In genomic region chr7:102974366-102975236, GRCh38 we compare ENCODE assay signal across 17 cellular contexts.
DNase-seq lines count a peak whose midpoint lies in the region; ATAC-seq and TF ChIP-seq lines count a peak whose summit lies in the region.
"Had no signal": no experiment of that assay in that cellular context is flagged by ENCODE, and none has a peak within 500 bp of the region (broad histone marks: within the 10 kb centered on the region; RNA-seq: fewer than 3 reads in every experiment).

No MANE protein-coding gene starts in this region.

- no peak for TF ChIP-seq CTCF in HEK293 (tag by site-specific recombination; IDR thresholded peaks at IDR 0.05)
- TF ChIP-seq CTCF in PC-3 (conservative IDR thresholded peaks at IDR 0.05; ENCODE audit: low read depth, low read length), result no peak; the same call in 1 of the 2 replicates
- TF ChIP-seq CTCF in foreskin keratinocyte (conservative IDR thresholded peaks at IDR 0.05), result peak; percentile 43
- TF ChIP-seq CTCF in Calu3 (IDR thresholded peaks at IDR 0.05; ENCODE audit: unreplicated experiment), result no peak

- peak; percentile 33 for DNase-seq in Daoy (ENCODE audit: low read depth)
- DNase-seq in PC-3, result peak; percentile 8
- no peak for DNase-seq in foreskin keratinocyte
- no peak for DNase-seq in posterior vena cava (ENCODE audit: low spot score)
- DNase-seq in Calu3, result no peak
- no peak for DNase-seq in HT-29 (ENCODE audit: low spot score)
- DNase-seq: activated CD4-positive, alpha-beta T cell treated with anti-CD3 and anti-CD28 coated beads, Interleukin-2, amount 50 U/mL, for 4 hours; CD4-positive, alpha-beta memory T cell; cerebellar nuclear complex; esophagus squamous epithelium; NCI-H1417 treated with DMSO at 0.1 percent for 48 hours; NCI-H774; retina; T-helper 1 cell had no signal

- POLR2A ChIA-PET in HEK293 (lab: Yijun Ruan, JAX) (no interaction called here), PC-3 (lab: Charles Lee; ENCODE audit: unreplicated experiment) (no interaction called here)

- H3K27me3 ChIP-seq in PC-3 (ENCODE audit: low read length), result no peaks in the 10 kb centered on the region
- no peaks in the 10 kb centered on the region for H3K27me3 ChIP-seq in foreskin keratinocyte
- H3K27me3 ChIP-seq: esophagus squamous epithelium had no signal

- H3K4me3 ChIP-seq in HEK293 (ENCODE audit: low read depth, low read length) (no peak overlapping the region), PC-3 (ENCODE audit: low read length) (no peak overlapping the region)
- H3K4me3 ChIP-seq: esophagus squamous epithelium had no signal

- H3F3A ChIP-seq in PC-3 (ENCODE audit: low read length, unreplicated experiment), result no peaks in the 10 kb centered on the region

- peaks cover 9% of the 10 kb centered on the region for H3K4me1 Mint-ChIP-seq in Calu3 (ENCODE audit: low read depth, unreplicated experiment)
- H3K4me1 Mint-ChIP-seq: activated naive CD4-positive, alpha-beta T cell treated with anti-CD3 and anti-CD28 coated beads, Interleukin-2, amount 50 U/mL, for 24 hours; CD4-positive, alpha-beta memory T cell had no signal

- H4K20me1 ChIP-seq in PC-3 (ENCODE audit: low read length), result no peaks in the 10 kb centered on the region

- no peak overlapping the region for H3K4me2 ChIP-seq in PC-3 (ENCODE audit: low read length)

- H3K9me3 ChIP-seq in HEK293 (ENCODE audit: control insufficient read depth, insufficient read depth, low read depth, low read length), result no peaks in the 10 kb centered on the region
- H3K9me3 ChIP-seq in PC-3 (ENCODE audit: low read length), result no peaks in the 10 kb centered on the region; the same call in 1 of the 2 replicates
- H3K9me3 ChIP-seq: esophagus squamous epithelium had no signal

- intact Hi-C loops in PC-3 (cut with micrococcal nuclease) (no loop called here), posterior vena cava (cut with DNase I) (no loop called here), Calu3 (cut with micrococcal nuclease; ENCODE audit: unreplicated experiment) (no loop called here)

- H3K27ac ChIP-seq in HEK293 (ENCODE audit: extremely low read depth, low read depth, low read length) (no peak overlapping the region), PC-3 (ENCODE audit: low read length) (no peak overlapping the region), foreskin keratinocyte (no peak overlapping the region)
- H3K27ac ChIP-seq: esophagus squamous epithelium had no signal

- CTCF ChIA-PET in HEK293 (lab: Yijun Ruan, JAX) (interaction anchor here (1.0 kb wide), 1 partner anchor 23 kb away, joined by 3 read pairs; no protein-coding TSS in a partner anchor), PC-3 (lab: Charles Lee) (no interaction called here), Calu3 (lab: Charles Lee) (no interaction called here)

- BruUV-seq in PC-3 (replicated peaks; lab: Mats Ljungman, UMichigan) (no TSS peak), Calu3 (replicated peaks; lab: Mats Ljungman, UMichigan) (no TSS peak)

- H3K9me2 ChIP-seq in PC-3 (replicated peaks; ENCODE audit: low read length), result no peaks in the 10 kb centered on the region

- no peak overlapping the region for H3K4me3 Mint-ChIP-seq in Calu3 (ENCODE audit: low read depth, unreplicated experiment)
- H3K4me3 Mint-ChIP-seq: activated naive CD4-positive, alpha-beta T cell treated with anti-CD3 and anti-CD28 coated beads, Interleukin-2, amount 50 U/mL, for 24 hours; CD4-positive, alpha-beta memory T cell had no signal

- H3K36me3 Mint-ChIP-seq in Calu3 (ENCODE audit: insufficient read depth, unreplicated experiment), result peaks cover 7% of the 10 kb centered on the region
- H3K36me3 Mint-ChIP-seq: activated naive CD4-positive, alpha-beta T cell treated with anti-CD3 and anti-CD28 coated beads, Interleukin-2, amount 50 U/mL, for 24 hours; CD4-positive, alpha-beta memory T cell had no signal

- no peak overlapping the region for H2AFZ ChIP-seq in PC-3 (ENCODE audit: low read length)

- H3K4me1 ChIP-seq in HEK293 (ENCODE audit: control insufficient read depth, insufficient read depth, low read length), result no peaks in the 10 kb centered on the region
- peaks cover 8% of the 10 kb centered on the region; the same call in 1 of the 2 replicates for H3K4me1 ChIP-seq in PC-3 (ENCODE audit: insufficient read depth, low read length)
- H3K4me1 ChIP-seq in foreskin keratinocyte, result no peaks in the 10 kb centered on the region
- H3K4me1 ChIP-seq: esophagus squamous epithelium had no signal

- no peaks in the 10 kb centered on the region for H3K27me3 Mint-ChIP-seq in Calu3 (ENCODE audit: unreplicated experiment)
- H3K27me3 Mint-ChIP-seq: activated naive CD4-positive, alpha-beta T cell treated with anti-CD3 and anti-CD28 coated beads, Interleukin-2, amount 50 U/mL, for 24 hours had no signal

- H3K27ac Mint-ChIP-seq in Calu3 (ENCODE audit: unreplicated experiment), result no peak overlapping the region
- H3K27ac Mint-ChIP-seq: activated naive CD4-positive, alpha-beta T cell treated with anti-CD3 and anti-CD28 coated beads, Interleukin-2, amount 50 U/mL, for 24 hours; CD4-positive, alpha-beta memory T cell had no signal

- no peak overlapping the region for H3K9ac ChIP-seq in PC-3 (ENCODE audit: low read length)

- H3K79me2 ChIP-seq in PC-3 (ENCODE audit: low read length), result no peaks in the 10 kb centered on the region

- H3K36me3 ChIP-seq in HEK293 (ENCODE audit: control insufficient read depth in 2 of 2, insufficient read depth in 1 of 2, low read length in 2 of 2) (no peaks in the 10 kb centered on the region), PC-3 (ENCODE audit: low read depth, low read length) (0 out of 2 replicates have a peak, but pooled peaks cover 2% of the 10 kb centered on the region)
- H3K36me3 ChIP-seq: esophagus squamous epithelium had no signal

- ATAC-seq in PC-3, result no peak; the same call in 1 of the 2 replicates
- ATAC-seq in foreskin keratinocyte, result no peak
- ATAC-seq in GM21576 (IDR thresholded peaks at IDR 0.05; ENCODE audit: unreplicated experiment), result no peak

- H3K9me3 Mint-ChIP-seq in Calu3 (ENCODE audit: low read depth, unreplicated experiment), result peaks cover 2% of the 10 kb centered on the region
- H3K9me3 Mint-ChIP-seq: activated naive CD4-positive, alpha-beta T cell treated with anti-CD3 and anti-CD28 coated beads, Interleukin-2, amount 50 U/mL, for 24 hours; CD4-positive, alpha-beta memory T cell had no signal

TF ChIP-seq in HEK293, 187 proteins besides CTCF, POLR2A, EP300 and RAD21:
- TF ChIP-seq ZNF654 (tag by site-specific recombination; IDR thresholded peaks at IDR 0.05; ENCODE audit: low read depth) (peak; percentile 45), YY2 (tag by site-specific recombination; IDR thresholded peaks at IDR 0.05) (0 out of 2 replicates have a peak, but pooled peaks have one; percentile 8), HOXD13 (CRISPR knock-in tag; IDR thresholded peaks at IDR 0.05; ENCODE audit: borderline replicate concordance) (no peak), HOXC10 (CRISPR knock-in tag; IDR thresholded peaks at IDR 0.05) (no peak), ZXDB (tag by site-specific recombination; IDR thresholded peaks at IDR 0.05) (no peak)

Comparison
In these comparisons a context has a peak if more than half of its experiments do, and no peak if none do; other contexts are left out.
1. DNase-seq: peak in Daoy (single experiment) and PC-3 (single experiment); none in foreskin keratinocyte (0 of 2), posterior vena cava (single experiment), Calu3 (single experiment) and HT-29 (single experiment).